ENCODE assay signal across 22 cellular contexts in the genomic region with DNA sequence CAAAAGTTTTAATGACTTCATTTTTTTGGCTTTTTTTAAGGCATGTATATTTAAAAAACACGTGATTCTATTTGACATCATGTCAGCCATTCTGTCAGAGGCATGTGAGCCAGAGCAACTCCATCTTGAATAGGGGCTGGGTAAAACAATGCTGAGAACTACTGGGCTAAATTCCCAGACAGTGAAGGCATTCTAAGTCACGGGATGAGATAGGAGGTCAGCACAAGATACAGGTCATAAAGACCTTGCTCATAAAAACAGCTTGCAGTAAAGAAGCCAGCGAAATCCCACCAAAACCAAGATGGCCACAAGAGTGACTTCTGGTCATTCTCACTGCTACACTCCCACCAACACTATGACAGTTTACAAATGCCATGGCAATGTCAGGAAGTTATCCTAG.
"Had no signal": no experiment of that assay in that cellular context is flagged by ENCODE, and none has a peak within 500 bp of the region (broad histone marks: within the 10 kb centered on the region; RNA-seq: fewer than 3 reads in every experiment).

No MANE protein-coding gene starts in this region.

- H3K36me3 ChIP-seq: heart left ventricle, neutrophil, right lobe of liver, tibial nerve had no signal

- H3K9me3 Mint-ChIP-seq: natural killer cell treated with Interleukin-12 subunit alpha and Interleukin-12 subunit beta and Interleukin-15 and Interleukin-18, amount 100 ng/mL, for 72 hours; stimulated activated naive B cell treated with anti-CD40 and anti-IgM and Interleukin-4, amounts not matched to agents 10 μg/mL and 1 μg/mL and 100 μg/mL, for 72 hours; stimulated activated naive CD8-positive, alpha-beta T cell treated with anti-CD3 and anti-CD28 coated beads, Interleukin-15, amount 100 ng/mL, for 72 hours had no signal

- H3K27ac Mint-ChIP-seq: natural killer cell treated with Interleukin-12 subunit alpha and Interleukin-12 subunit beta and Interleukin-15 and Interleukin-18, amount 100 ng/mL, for 72 hours; stimulated activated naive B cell treated with anti-CD40 and anti-IgM and Interleukin-4, amounts not matched to agents 10 μg/mL and 1 μg/mL and 100 μg/mL, for 72 hours had no signal

- H3K27me3 Mint-ChIP-seq: natural killer cell treated with Interleukin-12 subunit alpha and Interleukin-12 subunit beta and Interleukin-15 and Interleukin-18, amount 100 ng/mL, for 72 hours; stimulated activated naive B cell treated with anti-CD40 and anti-IgM and Interleukin-4, amounts not matched to agents 10 μg/mL and 1 μg/mL and 100 μg/mL, for 72 hours; stimulated activated naive CD8-positive, alpha-beta T cell treated with anti-CD3 and anti-CD28 coated beads, Interleukin-15, amount 100 ng/mL, for 72 hours had no signal

- FAIRE-seq: colon, endothelial cell of umbilical vein, frontal cortex had no signal

- H3K4me1 Mint-ChIP-seq: stimulated activated naive B cell treated with anti-CD40 and anti-IgM and Interleukin-4, amounts not matched to agents 10 μg/mL and 1 μg/mL and 100 μg/mL, for 72 hours; stimulated activated naive CD8-positive, alpha-beta T cell treated with anti-CD3 and anti-CD28 coated beads, Interleukin-15, amount 100 ng/mL, for 72 hours had no signal

- ATAC-seq: heart left ventricle; natural killer cell treated with Interleukin-12 subunit alpha and Interleukin-12 subunit beta and Interleukin-15 and Interleukin-18, amount 100 ng/mL, for 72 hours; psoas muscle; right lobe of liver; stimulated activated naive B cell treated with anti-CD40 and anti-IgM and Interleukin-4, amounts not matched to agents 10 μg/mL and 1 μg/mL and 100 μg/mL, for 72 hours; stimulated activated naive CD8-positive, alpha-beta T cell treated with anti-CD3 and anti-CD28 coated beads, Interleukin-15, amount 100 ng/mL, for 72 hours had no signal

- H3K4me3 Mint-ChIP-seq: natural killer cell treated with Interleukin-12 subunit alpha and Interleukin-12 subunit beta and Interleukin-15 and Interleukin-18, amount 100 ng/mL, for 72 hours; stimulated activated naive B cell treated with anti-CD40 and anti-IgM and Interleukin-4, amounts not matched to agents 10 μg/mL and 1 μg/mL and 100 μg/mL, for 72 hours; stimulated activated naive CD8-positive, alpha-beta T cell treated with anti-CD3 and anti-CD28 coated beads, Interleukin-15, amount 100 ng/mL, for 72 hours had no signal

- H3K27ac ChIP-seq: heart left ventricle, neutrophil, psoas muscle, right lobe of liver, testis, tibial nerve had no signal

- H3K27me3 ChIP-seq: heart left ventricle, neutrophil, right lobe of liver, testis, tibial nerve had no signal

- H3K36me3 Mint-ChIP-seq: natural killer cell treated with Interleukin-12 subunit alpha and Interleukin-12 subunit beta and Interleukin-15 and Interleukin-18, amount 100 ng/mL, for 72 hours; stimulated activated naive B cell treated with anti-CD40 and anti-IgM and Interleukin-4, amounts not matched to agents 10 μg/mL and 1 μg/mL and 100 μg/mL, for 72 hours had no signal

- DNase-seq: cerebellar nuclear complex; dermis blood vessel endothelial cell; erythroblast; heart left ventricle; hippocampal formation; kidney glomerular epithelial cell; mammary epithelial cell; midbrain; psoas muscle; retina; right lobe of liver; stimulated activated CD4-positive, alpha-beta T cell treated with anti-CD3 and anti-CD28 coated beads, Interleukin-2, amount 100 ng/mL, for 24 hours; stimulated activated CD4-positive, alpha-beta T cell treated with anti-CD3 and anti-CD28 coated beads, Interleukin-4, amount 100 ng/mL, for 4 hours; stimulated activated naive B cell treated with anti-CD40 and anti-IgM and Interleukin-4, amounts not matched to agents 10 μg/mL and 1 μg/mL and 100 μg/mL, for 72 hours; stimulated activated naive CD8-positive, alpha-beta T cell treated with anti-CD3 and anti-CD28 coated beads, Interleukin-15, amount 100 ng/mL, for 72 hours; testis had no signal

- H3K9me3 ChIP-seq: heart left ventricle, neutrophil, psoas muscle, right lobe of liver, testis, tibial nerve had no signal

- H3K4me1 ChIP-seq: heart left ventricle, psoas muscle, right lobe of liver, testis, tibial nerve had no signal

- H3K4me3 ChIP-seq: heart left ventricle, psoas muscle, right lobe of liver, testis, tibial nerve had no signal
